Comparison of ENCODE assay signal across 11 cellular contexts in genomic region chr14:71523630-71524320, GRCh38.
DNase-seq lines count a peak whose midpoint lies in the region; ATAC-seq and TF ChIP-seq lines count a peak whose summit lies in the region.
"Had no signal": no experiment of that assay in that cellular context is flagged by ENCODE, and none has a peak within 500 bp of the region (broad histone marks: within the 10 kb centered on the region; RNA-seq: fewer than 3 reads in every experiment).

No MANE protein-coding gene starts in this region.

- no peak overlapping the region for H2AFZ ChIP-seq in mesenchymal stem cell (ENCODE audit: low read depth, low read length)
- H2AFZ ChIP-seq in neural progenitor cell (replicated peaks): no peak overlapping the region
- H2AFZ ChIP-seq: parathyroid adenoma had no signal

- H3K27me3 Mint-ChIP-seq in neural progenitor cell (ENCODE audit: insufficient read depth, low read depth): no peaks in the 10 kb centered on the region

- intact Hi-C loops in vagina (cut with DNase I): no loop called here

- H3K79me2 ChIP-seq in neural progenitor cell (ENCODE audit: low read depth): peaks cover 16% of the 10 kb centered on the region
- H3K79me2 ChIP-seq: parathyroid adenoma had no signal

- H2BK120ac ChIP-seq in mesenchymal stem cell (ENCODE audit: low read depth, low read length): no peak overlapping the region

- H2BK15ac ChIP-seq in mesenchymal stem cell (ENCODE audit: low read depth, poor library complexity, severe bottlenecking): no peak overlapping the region

- no peaks in the 10 kb centered on the region for H3F3A ChIP-seq in neural progenitor cell (ENCODE audit: low read depth)

- peaks cover 3% of the 10 kb centered on the region for H4K20me1 ChIP-seq in neural progenitor cell (ENCODE audit: low read depth)

- peak overlapping the region in 1 of 2 experiments; percentile 54 for H3K4me3 ChIP-seq in mesenchymal stem cell (ENCODE audit: insufficient read depth in 1 of 2, low read depth in 1 of 2, low read length in 2 of 2)
- H3K4me3 ChIP-seq in vagina: no peak overlapping the region
- no peak overlapping the region for H3K4me3 ChIP-seq in neural progenitor cell
- H3K4me3 ChIP-seq: adrenal gland, heart left ventricle had no signal

- DNase-seq in mesenchymal stem cell: peak; percentile 10
- DNase-seq in vagina (ENCODE audit: extremely low spot score in 2 of 2): no peak
- no peak for DNase-seq in NCI-H2107 treated with DMSO at 0.1 percent for 48 hours (lab: John Stamatoyannopoulos, UW; ENCODE audit: unreplicated experiment)
- no peak for DNase-seq in activated effector memory CD4-positive, alpha-beta T cell treated with anti-CD3 and anti-CD28 coated beads, Interleukin-2, amount 50 U/mL, for 16 hours
- DNase-seq in neural progenitor cell (ENCODE audit: low spot score): no peak
- DNase-seq: adrenal gland, heart left ventricle had no signal

- H3K4me1 ChIP-seq in mesenchymal stem cell (ENCODE audit: control insufficient read depth, insufficient read depth, low read depth, low read length) (no peaks in the 10 kb centered on the region), vagina (no peaks in the 10 kb centered on the region), neural progenitor cell (no peaks in the 10 kb centered on the region)
- H3K4me1 ChIP-seq: adrenal gland, parathyroid adenoma had no signal

- H3K23ac ChIP-seq in mesenchymal stem cell (ENCODE audit: low read length in 2 of 2): no peak overlapping the region

- H4K8ac ChIP-seq in mesenchymal stem cell (ENCODE audit: low read length): no peak overlapping the region

- no peaks in the 10 kb centered on the region for H3K27me3 ChIP-seq in mesenchymal stem cell (ENCODE audit: control insufficient read depth in 1 of 2, insufficient read depth in 1 of 2, low read length in 2 of 2)
- no peaks in the 10 kb centered on the region for H3K27me3 ChIP-seq in vagina
- no peaks in the 10 kb centered on the region for H3K27me3 ChIP-seq in neural progenitor cell
- H3K27me3 ChIP-seq: adrenal gland, heart left ventricle had no signal

- H3K27ac ChIP-seq in mesenchymal stem cell (ENCODE audit: low read length, poor library complexity, severe bottlenecking) (no peak overlapping the region), vagina (no peak overlapping the region), neural progenitor cell (no peak overlapping the region)
- H3K27ac ChIP-seq: adrenal gland, heart left ventricle, parathyroid adenoma had no signal

- no peak for TF ChIP-seq POLR2A in vagina (IDR thresholded peaks at IDR 0.05)

- no peak overlapping the region for H2BK5ac ChIP-seq in mesenchymal stem cell (ENCODE audit: low read depth, low read length, poor library complexity, severe bottlenecking)

- H3K9me3 ChIP-seq in mesenchymal stem cell (ENCODE audit: control insufficient read depth, low read length): no peaks in the 10 kb centered on the region
- H3K9me3 ChIP-seq in vagina: no peaks in the 10 kb centered on the region
- H3K9me3 ChIP-seq in neural progenitor cell (ENCODE audit: low read depth): no peaks in the 10 kb centered on the region
- H3K9me3 ChIP-seq: adrenal gland, heart left ventricle had no signal

- no peak overlapping the region for H2BK12ac ChIP-seq in mesenchymal stem cell (ENCODE audit: low read length in 2 of 2)

- H3K36me3 Mint-ChIP-seq in neural progenitor cell: peaks cover 6% of the 10 kb centered on the region

- H3K36me3 ChIP-seq in mesenchymal stem cell (ENCODE audit: control insufficient read depth in 1 of 2, insufficient read depth in 2 of 2, low read depth in 1 of 2, low read length in 2 of 2) (no peaks in the 10 kb centered on the region), vagina (no peaks in the 10 kb centered on the region), neural progenitor cell (no peaks in the 10 kb centered on the region)
- H3K36me3 ChIP-seq: adrenal gland, heart left ventricle had no signal

- H3K4me2 ChIP-seq in mesenchymal stem cell (ENCODE audit: low read length, poor library complexity, severe bottlenecking) (no peak overlapping the region), neural progenitor cell (no peak overlapping the region)

- no peaks in the 10 kb centered on the region for H3K4me1 Mint-ChIP-seq in neural progenitor cell

- H2AK5ac ChIP-seq in mesenchymal stem cell (ENCODE audit: low read length, severe bottlenecking): no peak overlapping the region

- H4K91ac ChIP-seq in mesenchymal stem cell (ENCODE audit: low read length): no peak overlapping the region

- H3K27ac Mint-ChIP-seq in neural progenitor cell: no peak overlapping the region

- H3K14ac ChIP-seq in mesenchymal stem cell (ENCODE audit: low read length in 2 of 2): no peak overlapping the region

- TF ChIP-seq CTCF in vagina (IDR thresholded peaks at IDR 0.05) (no peak), neural progenitor cell (IDR thresholded peaks at IDR 0.05) (no peak)

- H3K18ac ChIP-seq in mesenchymal stem cell (ENCODE audit: low read depth in 1 of 2, low read length in 2 of 2): no peak overlapping the region

- no CpG with 5 or more reads among the region's 2 CpGs for WGBS in mesenchymal stem cell

- H3K9ac ChIP-seq in mesenchymal stem cell (ENCODE audit: low read length) (peak overlapping the region; percentile 58), neural progenitor cell (no peak overlapping the region)
- H3K9ac ChIP-seq: parathyroid adenoma had no signal

- H3K4me3 Mint-ChIP-seq in neural progenitor cell: no peak overlapping the region

- peaks cover under 1% of the 10 kb centered on the region for H3K9me3 Mint-ChIP-seq in neural progenitor cell

- no peak overlapping the region for H3K4ac ChIP-seq in mesenchymal stem cell (ENCODE audit: low read depth in 1 of 2, low read length in 2 of 2)

- H3K79me1 ChIP-seq in mesenchymal stem cell (replicated peaks; ENCODE audit: low read length, poor library complexity, severe bottlenecking): peaks cover 1% of the 10 kb centered on the region

- peak; percentile 76 for ATAC-seq in GM18861 (IDR thresholded peaks at IDR 0.05; ENCODE audit: unreplicated experiment)
- peak; percentile 80 for ATAC-seq in GM21717 (IDR thresholded peaks at IDR 0.05; ENCODE audit: unreplicated experiment)
- ATAC-seq in HG03378 (IDR thresholded peaks at IDR 0.05; ENCODE audit: unreplicated experiment): peak; percentile 83
- ATAC-seq: heart left ventricle had no signal
